In the genomic region with DNA sequence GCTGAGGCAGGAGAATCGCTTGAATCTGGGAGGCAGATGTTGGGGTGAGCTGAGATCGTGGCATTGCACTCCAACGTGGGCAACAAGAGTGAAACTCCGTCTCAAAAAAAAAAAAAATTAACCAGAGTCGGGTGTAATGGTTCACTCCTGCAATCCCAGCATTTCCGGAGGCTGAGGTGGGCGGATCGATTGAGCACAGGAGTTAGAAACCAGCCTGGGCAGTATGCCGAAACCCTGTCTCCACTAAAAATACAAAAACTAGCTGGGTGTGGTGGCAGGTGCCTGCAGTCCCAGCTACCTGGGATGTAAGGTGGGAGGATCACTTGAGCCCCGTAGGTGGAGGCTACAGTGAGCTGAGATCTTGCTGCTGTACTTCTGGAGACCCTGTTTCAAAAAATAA, we compare ENCODE assay signal across 10 cellular contexts. TPM values are rescaled to one million over a fixed set of nuclear protein-coding genes. Genes with fewer than 3 reads are reported as not detected.
DNase-seq lines count a peak whose midpoint lies in the region; FAIRE-seq and TF ChIP-seq lines count a peak whose summit lies in the region.
"Had no signal": no experiment of that assay in that cellular context is flagged by ENCODE, and none has a peak within 500 bp of the region (broad histone marks: within the 10 kb centered on the region; RNA-seq: fewer than 3 reads in every experiment).

No MANE protein-coding gene starts in this region.

- H3K27ac ChIP-seq in GM23248 (peak overlapping the region; percentile 96), PC-9 (peak overlapping the region; percentile 78), endothelial cell of umbilical vein (ENCODE audit: insufficient read depth, low read depth, low read length) (peak overlapping the region; percentile 71), spleen (peak overlapping the region in 1 of 8 donors; percentile 92)

- H3K4me2 ChIP-seq in GM23248 (ENCODE audit: unreplicated experiment) (peak overlapping the region; percentile 91), PC-9 (peak overlapping the region; percentile 98), endothelial cell of umbilical vein (ENCODE audit: insufficient read depth, low read length) (peak overlapping the region; percentile 86)

- in situ Hi-C loops in GM23248 (cut with MboI) = no loop called here

- DNase-seq in GM23248 (no peak), PC-9 (peak; percentile 43 to 71), endothelial cell of umbilical vein (ENCODE audit: low read depth, low spot score) (no peak), progenitor cell of endocrine pancreas (ENCODE audit: low spot score, unreplicated experiment) (no peak), spleen (no peak), endothelial cell (ENCODE audit: low spot score) (no peak), NCI-H2227 treated with DMSO at 0.1 percent for 48 hours (lab: John Stamatoyannopoulos, UW) (no peak)
- DNase-seq: aorta, HCEC 1CT, SIG-M5 had no signal

- H3K9me1 ChIP-seq in endothelial cell of umbilical vein (replicated peaks; ENCODE audit: control insufficient read depth, extremely low read depth, insufficient read depth, low read length) = no peaks in the 10 kb centered on the region

- TF ChIP-seq CTCF in PC-9 (conservative IDR thresholded peaks at IDR 0.05) (no peak), endothelial cell of umbilical vein (IDR thresholded peaks at IDR 0.05; ENCODE audit: extremely low read depth in 1 of 2, insufficient read depth in 1 of 2, low read depth in 1 of 2, low read length in 2 of 2) (no peak), progenitor cell of endocrine pancreas (IDR thresholded peaks at IDR 0.05; ENCODE audit: unreplicated experiment) (no peak), spleen (IDR thresholded peaks at IDR 0.05 in 8 of 11, conservative IDR thresholded peaks at IDR 0.05 in 3 of 11) (no peak), endothelial cell (IDR thresholded peaks at IDR 0.05; ENCODE audit: unreplicated experiment) (no peak)

- CTCF ChIA-PET in PC-9 (lab: Charles Lee) = no interaction called here
- CTCF ChIA-PET in endothelial cell of umbilical vein (lab: Charles Lee) = interaction anchor here (5.9 kb wide), 1 partner anchor 18 kb away, joined by 53 read pairs; a partner anchor contains a TSS

- H3K4me1 Mint-ChIP-seq in progenitor cell of endocrine pancreas (ENCODE audit: low read depth) (peaks cover 18% of the 10 kb centered on the region), endothelial cell (ENCODE audit: unreplicated experiment) (peaks cover 19% of the 10 kb centered on the region)

- H3K4me3 ChIP-seq in GM23248 (peak overlapping the region; percentile 87), PC-9 (peak overlapping the region; percentile 99), endothelial cell of umbilical vein (replicated peaks in 1 of 3; ENCODE audit: insufficient read depth in 1 of 3, low read depth in 1 of 3, low read length in 3 of 3) (peak overlapping the region in 1 of 3 experiments; percentile 55), spleen (peak overlapping the region in 2 of 8 donors; percentile 94 to 97)

- POLR2A ChIA-PET in PC-9 (lab: Charles Lee; ENCODE audit: unreplicated experiment) (no interaction called here), endothelial cell of umbilical vein (lab: Charles Lee) (interaction anchor here (1.2 kb wide), 1 partner anchor 14 kb away, joined by 5 read pairs; no protein-coding TSS in a partner anchor)

- H3K79me2 ChIP-seq in GM23248 (ENCODE audit: insufficient read depth) = peaks cover 57% of the 10 kb centered on the region
- peaks cover 67% of the 10 kb centered on the region for H3K79me2 ChIP-seq in PC-9 (ENCODE audit: low read depth)
- H3K79me2 ChIP-seq in endothelial cell of umbilical vein (ENCODE audit: control insufficient read depth, insufficient read depth, low read length) = peaks cover 58% of the 10 kb centered on the region

- H3K9me3 Mint-ChIP-seq in progenitor cell of endocrine pancreas (ENCODE audit: low read depth) (no peaks in the 10 kb centered on the region), endothelial cell (ENCODE audit: unreplicated experiment) (no peaks in the 10 kb centered on the region)

- 83 to 85% methylated on average over 9 to 10 of the region's 10 CpGs for WGBS in GM23248 (ENCODE audit: low coverage in 1 of 2, low lambda C conversion rate in 2 of 2, missing lambda C conversion rate in 2 of 2), 2 experiments
- 92 to 94% (median 92%) methylated on average over 10 of the region's 10 CpGs for WGBS in spleen, 5 donors

- TF ChIP-seq POLR2A in endothelial cell of umbilical vein (IDR thresholded peaks at IDR 0.05; ENCODE audit: low read depth, low read length) (no peak), spleen (IDR thresholded peaks at IDR 0.05) (no peak)

- H4K20me1 ChIP-seq in GM23248 (ENCODE audit: insufficient read depth) = no peaks in the 10 kb centered on the region
- peaks cover 37% of the 10 kb centered on the region for H4K20me1 ChIP-seq in PC-9 (ENCODE audit: insufficient read depth)
- no peaks in the 10 kb centered on the region for H4K20me1 ChIP-seq in endothelial cell of umbilical vein (replicated peaks; ENCODE audit: control insufficient read depth, extremely low read depth, insufficient read depth, low read length)

- no peak overlapping the region for H2AFZ ChIP-seq in GM23248
- H2AFZ ChIP-seq in PC-9 = no peak overlapping the region
- no peak overlapping the region for H2AFZ ChIP-seq in endothelial cell of umbilical vein (ENCODE audit: low read depth, low read length)

- BruUV-seq in PC-9 (replicated peaks; lab: Mats Ljungman, UMichigan) = no TSS peak
- BruUV-seq in endothelial cell of umbilical vein (replicated peaks; lab: Mats Ljungman, UMichigan) = no TSS peak

- peaks cover 9% of the 10 kb centered on the region for H3K36me3 ChIP-seq in GM23248 (ENCODE audit: low read depth)
- peaks cover 32% of the 10 kb centered on the region for H3K36me3 ChIP-seq in PC-9 (ENCODE audit: low read depth)
- peaks cover 10% of the 10 kb centered on the region in 2 experiments for H3K36me3 ChIP-seq in endothelial cell of umbilical vein (ENCODE audit: control insufficient read depth in 2 of 2, extremely low read depth in 1 of 2, insufficient read depth in 2 of 2, low read length in 2 of 2)
- H3K36me3 ChIP-seq in spleen = peaks cover 0 to 54% (median 23%) of the 10 kb centered on the region in 6 donors

- H3K4me1 ChIP-seq in GM23248 (ENCODE audit: insufficient read depth) (peaks cover 28% of the 10 kb centered on the region), PC-9 (replicated peaks; ENCODE audit: insufficient read depth) (peaks cover 42% of the 10 kb centered on the region), endothelial cell of umbilical vein (ENCODE audit: control insufficient read depth, extremely low read depth, insufficient read depth, low read length) (peaks cover 42% of the 10 kb centered on the region), spleen (peaks cover 0 to 76% (median 30%) of the 10 kb centered on the region in 6 donors)

- H3K36me3 Mint-ChIP-seq in progenitor cell of endocrine pancreas (ENCODE audit: insufficient read depth) (peaks cover 5% of the 10 kb centered on the region), endothelial cell (ENCODE audit: low read depth, unreplicated experiment) (peaks cover 17% of the 10 kb centered on the region)

- FAIRE-seq in endothelial cell of umbilical vein (lab: Jason Lieb, UNC) = no peak

- H3K9me3 ChIP-seq in GM23248 (ENCODE audit: low read depth) = no peaks in the 10 kb centered on the region
- H3K9me3 ChIP-seq in PC-9 (ENCODE audit: insufficient read depth, low read depth) = no peaks in the 10 kb centered on the region
- H3K9me3 ChIP-seq in endothelial cell of umbilical vein (replicated peaks; ENCODE audit: control insufficient read depth, insufficient read depth, low read length) = no peaks in the 10 kb centered on the region
- no peaks in the 10 kb centered on the region for H3K9me3 ChIP-seq in spleen

- H3K27me3 ChIP-seq in GM23248 (replicated peaks; ENCODE audit: insufficient read depth) (no peaks in the 10 kb centered on the region), PC-9 (ENCODE audit: insufficient read depth, low read depth) (no peaks in the 10 kb centered on the region), endothelial cell of umbilical vein (ENCODE audit: control insufficient read depth in 2 of 2, insufficient read depth in 2 of 2, low read length in 2 of 2) (no peaks in the 10 kb centered on the region), spleen (replicated peaks in 1 of 7) (no peaks in the 10 kb centered on the region)

- H3K27ac Mint-ChIP-seq in progenitor cell of endocrine pancreas = no peak overlapping the region
- no peak overlapping the region for H3K27ac Mint-ChIP-seq in endothelial cell (ENCODE audit: unreplicated experiment)

- dilution Hi-C loops in endothelial cell of umbilical vein (cut with MboI; ENCODE audit: extremely low pct_ligation_motif_present, low sequenced_read_pairs) = no loop called here

- H3F3A ChIP-seq in GM23248 (ENCODE audit: insufficient read depth) (peaks cover 22% of the 10 kb centered on the region), PC-9 (ENCODE audit: insufficient read depth, low read depth) (peaks cover 72% of the 10 kb centered on the region)

- no peaks in the 10 kb centered on the region for H3K27me3 Mint-ChIP-seq in progenitor cell of endocrine pancreas
- peaks cover 7% of the 10 kb centered on the region for H3K27me3 Mint-ChIP-seq in endothelial cell (ENCODE audit: unreplicated experiment)

- peak overlapping the region; percentile 92; the same call in 1 of the 2 replicates for H3K9ac ChIP-seq in GM23248
- peak overlapping the region; percentile 78 for H3K9ac ChIP-seq in endothelial cell of umbilical vein (replicated peaks; ENCODE audit: extremely low read depth, insufficient read depth, low read length)

- H3K4me3 Mint-ChIP-seq in progenitor cell of endocrine pancreas (ENCODE audit: low read depth) (peak overlapping the region; percentile 92), endothelial cell (ENCODE audit: unreplicated experiment) (no peak overlapping the region)

- H3K9me2 ChIP-seq in GM23248 (ENCODE audit: insufficient read depth) (no peaks in the 10 kb centered on the region), PC-9 (ENCODE audit: insufficient read depth) (no peaks in the 10 kb centered on the region)

- intact Hi-C loops in PC-9 (cut with micrococcal nuclease; ENCODE audit: unreplicated experiment) = no loop called here
- intact Hi-C loops in endothelial cell of umbilical vein (cut with micrococcal nuclease) = no loop called here
- intact Hi-C loops in spleen (cut with DNase I; ENCODE audit: low total_unique reads) = no loop called here

RNA-seq across cellular contexts. Expression of a gene that starts 1.5 kb away (rescaled TPM):
- total RNA-seq in GM23248 (2014; rRNA removed; shearing (Covaris generic)) = 73.5 and 79.2 TPM in 2 replicates
- polyA plus RNA-seq in GM23248 (2016; fragmentation: Nextera tagmentation; extraction: Ambion mirVana) (52.3 and 54.6 TPM in 2 replicates), endothelial cell of umbilical vein (177 and 182 TPM in 2 replicates), spleen (10 to 100 TPM; 26.8 to 52.8 (median 29.0) TPM)
- total RNA-seq in PC-9 (2021) (142 and 160 TPM in 2 replicates), endothelial cell of umbilical vein (154 and 169 TPM in 2 replicates), progenitor cell of endocrine pancreas (76.3 and 78.0 TPM in 2 replicates), spleen (10 to 100 TPM; 36.6 to 53.4 (median 43.7) TPM), endothelial cell (ENCODE audit: unreplicated experiment) (71.5 TPM)
- polyA plus RNA-seq in endothelial cell of umbilical vein (2011; cell fraction: cytosol; rRNA removed) = 165 and 183 TPM in 2 replicates
- polyA plus RNA-seq in endothelial cell of umbilical vein (2011; cell fraction: nucleus; rRNA removed) = 245 and 247 TPM in 2 replicates
- 155 and 164 TPM in 2 replicates for polyA plus RNA-seq in endothelial cell of umbilical vein (2012)
- polyA minus RNA-seq in endothelial cell of umbilical vein = 117 and 132 TPM in 2 replicates
- polyA minus RNA-seq in endothelial cell of umbilical vein (2011; cell fraction: cytosol; rRNA and poly(A)+ RNA removed) = 89.3 TPM
- polyA minus RNA-seq in endothelial cell of umbilical vein (2011; cell fraction: nucleus; rRNA and poly(A)+ RNA removed) = 59.1 and 64.0 TPM in 2 replicates

RNA-seq across cellular contexts. Expression of a gene that starts 16.9 kb away (rescaled TPM):
- 54.8 and 54.9 TPM in 2 replicates for total RNA-seq in GM23248 (2014; rRNA removed; shearing (Covaris generic))
- polyA plus RNA-seq in GM23248 (2016; fragmentation: Nextera tagmentation; extraction: Ambion mirVana) (5.3 and 5.4 TPM in 2 replicates), endothelial cell of umbilical vein (66.8 and 72.7 TPM in 2 replicates), spleen (10 to 100 TPM; 10.5 to 34.2 (median 11.8) TPM)
- total RNA-seq in PC-9 (2021) (54.5 and 62.7 TPM in 2 replicates), endothelial cell of umbilical vein (89.6 and 95.9 TPM in 2 replicates), progenitor cell of endocrine pancreas (77.3 and 83.4 TPM in 2 replicates), spleen (10 to 100 TPM; 38.7 to 59.1 (median 53.7) TPM), endothelial cell (ENCODE audit: unreplicated experiment) (69.2 TPM)
- polyA plus RNA-seq in endothelial cell of umbilical vein (2011; cell fraction: cytosol; rRNA removed) = 64.1 and 83.2 TPM in 2 replicates
- 105 and 121 TPM in 2 replicates for polyA plus RNA-seq in endothelial cell of umbilical vein (2011; cell fraction: nucleus; rRNA removed)
- 75.3 and 75.8 TPM in 2 replicates for polyA plus RNA-seq in endothelial cell of umbilical vein (2012)
- polyA minus RNA-seq in endothelial cell of umbilical vein = 66.2 and 73.9 TPM in 2 replicates
- polyA minus RNA-seq in endothelial cell of umbilical vein (2011; cell fraction: cytosol; rRNA and poly(A)+ RNA removed) = 14.8 TPM
- polyA minus RNA-seq in endothelial cell of umbilical vein (2011; cell fraction: nucleus; rRNA and poly(A)+ RNA removed) = 30.1 and 44.2 TPM in 2 replicates

RNA-seq across cellular contexts. Expression of a gene that starts 43.7 kb away (rescaled TPM):
- total RNA-seq in GM23248 (2014; rRNA removed; shearing (Covaris generic)) = 0.22 and 1.1 TPM in 2 replicates
- polyA plus RNA-seq in GM23248 (2016; fragmentation: Nextera tagmentation; extraction: Ambion mirVana) = 0.30 and 0.88 TPM in 2 replicates
- total RNA-seq in PC-9 (2021) = 0.63 and 0.74 TPM in 2 replicates
- 0.69 and 2.1 TPM in 2 replicates for total RNA-seq in endothelial cell of umbilical vein
- polyA plus RNA-seq in endothelial cell of umbilical vein = 1.1 and 2.1 TPM in 2 replicates
- polyA plus RNA-seq in endothelial cell of umbilical vein (2011; cell fraction: cytosol; rRNA removed) = 0.58 and 1.4 TPM in 2 replicates
- polyA plus RNA-seq in endothelial cell of umbilical vein (2011; cell fraction: nucleus; rRNA removed) = 0.36 and 0.97 TPM in 2 replicates
- polyA plus RNA-seq in endothelial cell of umbilical vein (2012) = 0.50 and 0.61 TPM in 2 replicates
- 0.21 and 0.58 TPM in 2 replicates for polyA minus RNA-seq in endothelial cell of umbilical vein
- not detected for polyA minus RNA-seq in endothelial cell of umbilical vein (2011; cell fraction: cytosol; rRNA and poly(A)+ RNA removed)
- 0.38 and 0.91 TPM in 2 replicates for polyA minus RNA-seq in endothelial cell of umbilical vein (2011; cell fraction: nucleus; rRNA and poly(A)+ RNA removed)
- 3.1 TPM in 2 replicates for total RNA-seq in progenitor cell of endocrine pancreas
- total RNA-seq in spleen = 1 to 10 TPM in 4 of 7 donors, under 1 TPM in 2, not detected in 1; 0.40 to 2.2 (median 1.2) TPM
- polyA plus RNA-seq in spleen = 1 to 10 TPM in 1 of 3 donors, under 1 TPM in 2; 0.89 to 1.3 (median 0.96) TPM
- total RNA-seq in endothelial cell (ENCODE audit: unreplicated experiment) = 1.2 TPM

Comparison
In these comparisons a context has a peak if more than half of its experiments do, and no peak if none do; other contexts are left out.
1. DNase-seq: peak in PC-9 (2 of 2); none in GM23248 (single experiment), endothelial cell of umbilical vein (single experiment), progenitor cell of endocrine pancreas (single experiment), spleen (single experiment), endothelial cell (single experiment) and NCI-H2227 treated with DMSO at 0.1 percent for 48 hours (single experiment).
2. Peak in every context shown above with its lines, with median percentiles within 50 percentile points of each other: H3K4me2 ChIP-seq.